26 cellular contexts compared by ENCODE assay signal in the genomic region with DNA sequence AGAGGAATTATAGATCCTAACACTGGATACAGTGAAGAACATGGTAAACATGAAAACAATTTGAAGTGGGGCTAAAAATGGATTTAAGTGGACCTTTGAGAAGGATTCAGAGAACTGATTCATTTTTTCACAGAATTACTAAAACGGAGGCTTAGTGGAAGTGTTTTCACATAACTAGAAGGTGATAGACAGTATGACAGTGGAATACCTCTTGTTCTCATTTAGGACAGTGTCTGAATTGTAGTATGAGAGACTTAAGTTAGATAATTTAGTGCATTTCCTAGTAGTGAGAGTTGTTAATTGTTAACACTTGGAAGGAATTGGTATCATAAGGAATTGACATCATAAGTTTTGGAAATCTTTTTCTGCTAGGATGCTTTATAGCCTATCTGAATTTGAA.
"Had no signal": no experiment of that assay in that cellular context is flagged by ENCODE, and none has a peak within 500 bp of the region (broad histone marks: within the 10 kb centered on the region; RNA-seq: fewer than 3 reads in every experiment).

No MANE protein-coding gene starts in this region.

- H3K4me3 ChIP-seq: dorsolateral prefrontal cortex, gastrocnemius medialis, left lung, neural progenitor cell, prostate gland, right atrium auricular region, smooth muscle cell, testis, tibial artery had no signal

- H3K9me3 Mint-ChIP-seq: nephron, neural progenitor cell, type B pancreatic cell had no signal

- H3K9ac ChIP-seq: neural progenitor cell, parathyroid adenoma had no signal

- DNase-seq: dorsolateral prefrontal cortex; effector CD4-positive, alpha-beta T cell; foreskin fibroblast; gastrocnemius medialis; head of caudate nucleus; left cardiac atrium; left lung; stimulated activated CD4-positive, alpha-beta T cell treated with anti-CD3 and anti-CD28 coated beads, Interleukin-12 subunit alpha, Interleukin-12 subunit beta, amount 100 ng/mL, for 4 hours; stimulated activated CD4-positive, alpha-beta T cell treated with anti-CD3 and anti-CD28 coated beads, Interleukin-1b, Interleukin-23, amount 100 ng/mL, for 48 hours; stimulated activated CD4-positive, alpha-beta T cell treated with anti-CD3 and anti-CD28 coated beads, Interleukin-4, amount 100 ng/mL, for 1 hour; stimulated activated CD8-positive, alpha-beta memory T cell treated with anti-CD3 and anti-CD28 coated beads, Interleukin-4, amount 100 ng/mL, for 48 hours; stimulated activated naive CD8-positive, alpha-beta T cell treated with anti-CD3 and anti-CD28 coated beads, Interleukin-15, Interleukin-2, amounts not matched to agents 100 U/mL and 50 U/mL, for 24 hours; substantia nigra; testis; tibial artery had no signal

- H3K27me3 ChIP-seq: dorsolateral prefrontal cortex, gastrocnemius medialis, left lung, neural progenitor cell, right atrium auricular region, testis, tibial artery had no signal

- H3K27ac Mint-ChIP-seq: neural progenitor cell, type B pancreatic cell had no signal

- H3K27ac ChIP-seq: dorsolateral prefrontal cortex, epithelial cell of prostate, gastrocnemius medialis, left lung, neural progenitor cell, parathyroid adenoma, prostate gland, right atrium auricular region, testis, tibial artery had no signal

- H3K9me3 ChIP-seq: gastrocnemius medialis, left lung, prostate gland, right atrium auricular region, testis, tibial artery had no signal

- H3K4me1 Mint-ChIP-seq: neural progenitor cell had no signal

- H3K4me3 Mint-ChIP-seq: nephron, neural progenitor cell, type B pancreatic cell had no signal

- FAIRE-seq: colon had no signal

- ATAC-seq: esophagus mucosa; gastrocnemius medialis; left cardiac atrium; left lung; sciatic nerve; stimulated activated naive CD8-positive, alpha-beta T cell treated with anti-CD3 and anti-CD28 coated beads, Interleukin-15, Interleukin-2, amounts not matched to agents 100 U/mL and 50 U/mL, for 24 hours had no signal

- H3K36me3 ChIP-seq: prostate gland had no signal

- H3K4me1 ChIP-seq: gastrocnemius medialis, left lung, neural progenitor cell, parathyroid adenoma, prostate gland, right atrium auricular region, testis, tibial artery had no signal

- H3K27me3 Mint-ChIP-seq: type B pancreatic cell had no signal
